Comparison of ENCODE assay signal across 9 cellular contexts in the genomic region with DNA sequence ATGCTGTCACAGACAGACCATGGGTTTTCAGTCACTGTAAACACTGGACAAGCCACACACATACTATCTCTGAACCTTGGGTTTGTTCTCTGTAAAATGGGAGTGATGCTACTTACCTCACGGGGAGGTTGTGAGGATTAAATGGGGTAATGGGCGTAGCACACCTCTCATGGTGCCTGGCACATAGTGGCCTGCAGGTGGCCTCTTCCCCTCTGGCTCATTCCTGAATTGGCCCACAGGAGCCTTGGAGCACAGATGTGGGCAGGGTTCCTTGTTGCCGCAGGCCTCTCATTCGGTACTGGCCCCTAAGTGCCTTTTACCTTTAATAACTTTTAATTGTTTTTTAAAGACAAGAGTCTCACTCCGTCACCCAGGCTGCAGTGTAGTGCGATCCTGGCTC. TPM values are rescaled to one million over a fixed set of nuclear protein-coding genes. Genes with fewer than 3 reads are reported as not detected.
A peak's percentile ranks its signal among the peaks of the same experiment; 100 is the strongest.
DNase-seq lines count a peak whose midpoint lies in the region; ATAC-seq, FAIRE-seq and TF ChIP-seq lines count a peak whose summit lies in the region.
"Had no signal": no experiment of that assay in that cellular context is flagged by ENCODE, and none has a peak within 500 bp of the region (broad histone marks: within the 10 kb centered on the region; RNA-seq: fewer than 3 reads in every experiment).

No MANE protein-coding gene starts in this region.

- ATAC-seq in A549 (peak; percentile 58 to 83; a peak in 4 of 6 replicates), Panc1 (peak; percentile 60; the same call in 1 of the 2 replicates), HG03457 (IDR thresholded peaks at IDR 0.05; ENCODE audit: unreplicated experiment) (no peak), HG02759 (IDR thresholded peaks at IDR 0.05; ENCODE audit: unreplicated experiment) (no peak), HG02970 (IDR thresholded peaks at IDR 0.05; ENCODE audit: low FRiP score, unreplicated experiment) (no peak)

- peak overlapping the region in 1 of 2 experiments; percentile 51; a peak in 3 of 6 replicates for H3K27ac ChIP-seq in A549
- no peak overlapping the region for H3K27ac ChIP-seq in Panc1 (ENCODE audit: low read length)

- TF ChIP-seq POLR2A in A549 (IDR thresholded peaks at IDR 0.05; ENCODE audit: low read length): no peak

- no peak overlapping the region for H3K27ac Mint-ChIP-seq in glutamatergic neuron (ENCODE audit: unreplicated experiment)
- H3K27ac Mint-ChIP-seq: activated naive CD8-positive, alpha-beta T cell treated with anti-CD3 and anti-CD28 coated beads, Interleukin-2, amount 10 ng/mL, durations not matched to agents 7 days and 5 days had no signal

- in situ Hi-C loops in Panc1 (cut with HindIII; ENCODE audit: low pct_unique_long_range_greater_than_20kb, low sequenced_read_pairs): no loop called here

- H3K4me2 ChIP-seq in A549: no peak overlapping the region

- H3K27me3 Mint-ChIP-seq in glutamatergic neuron (ENCODE audit: unreplicated experiment): peaks cover 6% of the 10 kb centered on the region
- H3K27me3 Mint-ChIP-seq: activated naive CD8-positive, alpha-beta T cell treated with anti-CD3 and anti-CD28 coated beads, Interleukin-2, amount 10 ng/mL, durations not matched to agents 7 days and 5 days had no signal

- peak; percentile 35 for TF ChIP-seq CTCF in A549 (IDR thresholded peaks at IDR 0.05)
- TF ChIP-seq CTCF in GM12872 (IDR thresholded peaks at IDR 0.05; ENCODE audit: insufficient read depth, low read depth, low read length): peak; percentile 48
- TF ChIP-seq CTCF in Panc1 (IDR thresholded peaks at IDR 0.05): peak; percentile 74
- TF ChIP-seq CTCF in glutamatergic neuron (IDR thresholded peaks at IDR 0.05; ENCODE audit: partially characterized antibody, unreplicated experiment): peak; percentile 59

- no peaks in the 10 kb centered on the region for H3K36me3 ChIP-seq in Panc1 (ENCODE audit: control insufficient read depth, insufficient read depth, low read length)

- H3K4me3 ChIP-seq in A549 (no peak overlapping the region), Panc1 (ENCODE audit: low read depth in 2 of 2, low read length in 2 of 2) (no peak overlapping the region)

- no peak for FAIRE-seq in A549 (lab: Jason Lieb, UNC)

- H3K4me1 ChIP-seq in A549 (peaks cover 74% of the 10 kb centered on the region), Panc1 (ENCODE audit: control insufficient read depth, insufficient read depth, low read length) (peaks cover 55% of the 10 kb centered on the region)

- H3K9me3 ChIP-seq in A549 (no peaks in the 10 kb centered on the region), Panc1 (ENCODE audit: control insufficient read depth, insufficient read depth, low read depth, low read length) (no peaks in the 10 kb centered on the region)

- H3K9me3 Mint-ChIP-seq in glutamatergic neuron (ENCODE audit: unreplicated experiment): peaks cover 4% of the 10 kb centered on the region
- H3K9me3 Mint-ChIP-seq: activated naive CD8-positive, alpha-beta T cell treated with anti-CD3 and anti-CD28 coated beads, Interleukin-2, amount 10 ng/mL, durations not matched to agents 7 days and 5 days had no signal

- peaks cover 45% of the 10 kb centered on the region for H3K4me1 Mint-ChIP-seq in glutamatergic neuron (ENCODE audit: low read depth, unreplicated experiment)

- intact Hi-C loops in Panc1 (cut with micrococcal nuclease; ENCODE audit: unreplicated experiment): loop anchor here (10.0 kb wide), 1 partner anchor 113 kb away; no protein-coding TSS in a partner anchor

- BruUV-seq in Panc1 (replicated peaks; lab: Mats Ljungman, UMichigan): no TSS peak

- CTCF ChIA-PET in A549 (lab: Yijun Ruan, JAX): interaction anchor here (0.6 to 3.8 kb wide), 18 partner anchors 10 to 162 kb away, joined by 3 to 19 read pairs (median 6); no protein-coding TSS in a partner anchor
- CTCF ChIA-PET in Panc1 (lab: Charles Lee): no interaction called here

- DNase-seq in A549 (ENCODE audit: low read depth in 1 of 2, low spot score in 1 of 2): peak; percentile 48 to 50
- DNase-seq in Panc1 (ENCODE audit: low read depth, low spot score): no peak
- DNase-seq in glutamatergic neuron: no peak
- no peak for DNase-seq in NCI-H187 (lab: John Stamatoyannopoulos, UW)
- DNase-seq: activated naive CD8-positive, alpha-beta T cell treated with anti-CD3 and anti-CD28 coated beads, Interleukin-2, amount 10 ng/mL, durations not matched to agents 7 days and 5 days had no signal

- 88% methylated on average over 6 of the region's 6 CpGs for WGBS in A549 (ENCODE audit: missing lambda C conversion rate)

- H3K27me3 ChIP-seq in Panc1 (ENCODE audit: control insufficient read depth, insufficient read depth, low read length): no peaks in the 10 kb centered on the region

- peak in 1 of 2 experiments; percentile 54; a peak in 2 of 5 replicates for TF ChIP-seq RAD21 in A549 (conservative IDR thresholded peaks at IDR 0.05 in 1 of 2, IDR thresholded peaks at IDR 0.05 in 1 of 2)

- H3K4me3 Mint-ChIP-seq in glutamatergic neuron (ENCODE audit: unreplicated experiment): no peak overlapping the region
- H3K4me3 Mint-ChIP-seq: activated naive CD8-positive, alpha-beta T cell treated with anti-CD3 and anti-CD28 coated beads, Interleukin-2, amount 10 ng/mL, durations not matched to agents 7 days and 5 days had no signal

- peaks cover 4% of the 10 kb centered on the region for H3K36me3 Mint-ChIP-seq in glutamatergic neuron (ENCODE audit: unreplicated experiment)

- POLR2A ChIA-PET in A549 (lab: Yijun Ruan, JAX): interaction anchor here (1.9 kb wide), 1 partner anchor 13 kb away, joined by 4 read pairs; no protein-coding TSS in a partner anchor
- POLR2A ChIA-PET in Panc1 (lab: Charles Lee): no interaction called here

- no peak for TF ChIP-seq EP300 in A549 (IDR thresholded peaks at IDR 0.05)

TF ChIP-seq in A549, 52 proteins besides CTCF, POLR2A, EP300 and RAD21:
- TF ChIP-seq FOSB (CRISPR knock-in tag; IDR thresholded peaks at IDR 0.05) (no peak), SMC3 (IDR thresholded peaks at IDR 0.05) (peak; percentile 34; the same call in 1 of the 3 replicates)
TF ChIP-seq in A549: peak in this region for 1.

RNA-seq across cellular contexts. Expression of a gene that starts 11.7 kb away (rescaled TPM):
- polyA plus RNA-seq in A549 (2011; rRNA removed) (42.1 and 52.4 TPM in 2 replicates), A549 (2017; fragmentation: RNase III; extraction: RNeasy Plus Mini Kit Qiagen cat#74134 plus additional on column Dnase treatment) (39.8 to 43.6 TPM (median 43.5 TPM) in 3 replicates)
- 19.3 and 22.9 TPM in 2 replicates for polyA plus RNA-seq in A549 (2012; cell fraction: cytosol; rRNA removed)
- polyA plus RNA-seq in A549 (2012; cell fraction: nucleus; rRNA removed): 25.5 and 31.9 TPM in 2 replicates
- 104 and 112 TPM in 2 replicates for polyA minus RNA-seq in A549 (2011; rRNA and poly(A)+ RNA removed)
- total RNA-seq in Panc1 (2021; ENCODE audit: unreplicated experiment) (199 TPM), glutamatergic neuron (ENCODE audit: unreplicated experiment) (4.4 TPM)
- 183 TPM for polyA plus RNA-seq in Panc1 (2012; ENCODE audit: insufficient read length)

Comparison
In these comparisons a context has a peak if more than half of its experiments do, and no peak if none do; other contexts are left out.
1. ATAC-seq: peak in A549 (2 of 2) and Panc1 (single experiment); none in HG03457 (single experiment), HG02759 (single experiment) and HG02970 (single experiment).
2. DNase-seq: peak in A549 (2 of 2); none in Panc1 (single experiment), glutamatergic neuron (single experiment) and NCI-H187 (0 of 2).
3. RNA of a gene that starts 11.7 kb away (total RNA-seq): 199 TPM in Panc1 (single experiment); 4.4 TPM in glutamatergic neuron (single experiment); every median in the first group is over 10 times any median in the second.
4. Peak in every context shown above with its lines, with median percentiles within 50 percentile points of each other: CTCF ChIP-seq.